ENCODE assay signal across 5 cellular contexts in genomic region chr1:97783762-97784161, GRCh38.
"Had no signal": no experiment of that assay in that cellular context is flagged by ENCODE, and none has a peak within 500 bp of the region (broad histone marks: within the 10 kb centered on the region; RNA-seq: fewer than 3 reads in every experiment).

No MANE protein-coding gene starts in this region.

- H3K4me3 ChIP-seq: GM23338, K562 had no signal

- H3K4me1 Mint-ChIP-seq: GM23338, H9 had no signal

- H3K27ac Mint-ChIP-seq: GM23338, H9 had no signal

- H3K4me3 Mint-ChIP-seq: GM23338, H9 had no signal

- DNase-seq: H9, HCEC 1CT, IMR-90 had no signal

- ATAC-seq: GM23338, K562 had no signal

- H3K9me3 Mint-ChIP-seq: GM23338, H9 had no signal
